In genomic region chr6:118618676-118619377, GRCh38 we compare ENCODE assay signal across 8 cellular contexts. TPM values are rescaled to one million over a fixed set of nuclear protein-coding genes. Genes with fewer than 3 reads are reported as not detected.
A peak's percentile ranks its signal among the peaks of the same experiment; 100 is the strongest.
DNase-seq lines count a peak whose midpoint lies in the region; ATAC-seq, FAIRE-seq and TF ChIP-seq lines count a peak whose summit lies in the region.

No MANE protein-coding gene starts in this region.

- peak; percentile 10 for DNase-seq in SIG-M5 treated with dmso at 0.1 percent for 504 hours (lab: John Stamatoyannopoulos, UW; ENCODE audit: unreplicated experiment)
- no peak for DNase-seq in SIG-M5 (lab: John Stamatoyannopoulos, UW)
- peak; percentile 24 for DNase-seq in NCI-H2029 (lab: John Stamatoyannopoulos, UW)
- DNase-seq in activated CD8-positive, alpha-beta memory T cell treated with anti-CD3 and anti-CD28 coated beads for 1 hour (ENCODE audit: extremely low read depth in 1 of 2, low read depth in 1 of 2) = peak; percentile 35 to 44
- peak; percentile 21 to 85 for DNase-seq in H1 (ENCODE audit: low read depth in 1 of 2, low spot score in 2 of 2)
- DNase-seq in midbrain (lab: John Stamatoyannopoulos, UW) = peak; percentile 63
- DNase-seq in stimulated activated CD8-positive, alpha-beta memory T cell treated with anti-CD3 and anti-CD28 coated beads, Interleukin-4, amount 100 ng/mL, for 48 hours = peak; percentile 78

- no peaks in the 10 kb centered on the region for H3K4me1 ChIP-seq in H1 (replicated peaks in 1 of 4; ENCODE audit: control insufficient read depth in 3 of 4, insufficient read depth in 4 of 4, low read length in 3 of 4)

- no peak overlapping the region for H2BK20ac ChIP-seq in H1 (ENCODE audit: low read length)

- no peak for TF ChIP-seq EP300 in H1 (IDR thresholded peaks at IDR 0.05; ENCODE audit: borderline replicate concordance in 1 of 2, low read depth in 2 of 2, low read length in 2 of 2)

- no peaks in the 10 kb centered on the region for H3K23me2 ChIP-seq in H1 (ENCODE audit: low read depth, low read length)

- no peaks in the 10 kb centered on the region; the same call in 1 of the 2 replicates for H3K79me1 ChIP-seq in H1 (ENCODE audit: low read depth, low read length)

- no peak overlapping the region for H4K91ac ChIP-seq in H1 (replicated peaks; ENCODE audit: insufficient read length, low read length)

- peak; percentile 57 for FAIRE-seq in H1 (lab: Jason Lieb, UNC)

- H3K9me3 ChIP-seq in H1 (ENCODE audit: insufficient read depth in 2 of 2, low read depth in 1 of 2, low read length in 1 of 2) = no peaks in the 10 kb centered on the region

- no peak for TF ChIP-seq POLR2A in H1 (IDR thresholded peaks at IDR 0.05; ENCODE audit: control extremely low read depth in 1 of 2, low read depth in 2 of 2, low read length in 2 of 2)

- no peak overlapping the region for H4K5ac ChIP-seq in H1 (ENCODE audit: insufficient read length, low read depth, low read length)

- peak; percentile 80 to 98 (median 91) for TF ChIP-seq CTCF in H1 (IDR thresholded peaks at IDR 0.05; ENCODE audit: control extremely low read depth in 1 of 3, insufficient read depth in 1 of 3, low read depth in 1 of 3, low read length in 3 of 3)

- CTCF ChIA-PET in H1 (lab: Charles Lee; ENCODE audit: partially characterized antibody) = interaction anchor here (0.5 to 1.0 kb wide), 16 partner anchors 10 to 1169 kb away, joined by 3 to 5 read pairs (median 3); no protein-coding TSS in a partner anchor

- no peaks in the 10 kb centered on the region for H4K20me1 ChIP-seq in H1 (replicated peaks in 1 of 2; ENCODE audit: control insufficient read depth in 1 of 2, insufficient read depth in 2 of 2, low read length in 2 of 2)

- no peak overlapping the region for H3K18ac ChIP-seq in H1 (ENCODE audit: extremely low read depth, low read length)

- no peaks in the 10 kb centered on the region for H3K36me3 ChIP-seq in H1 (ENCODE audit: control insufficient read depth in 2 of 4, insufficient read depth in 4 of 4, low read length in 3 of 4)

- 63% methylated on average over 15 of the region's 15 CpGs; no CpG with 5 or more reads in 1 of the 2 experiments for WGBS in H1 (ENCODE audit: extremely low coverage in 1 of 2, insufficient coverage in 1 of 2, insufficient read length in 1 of 2, insufficient replicate concordance in 2 of 2, low coverage in 1 of 2, low lambda C conversion rate in 2 of 2, missing lambda C conversion rate in 1 of 2), 2 experiments

- POLR2A ChIA-PET in H1 (lab: Charles Lee; ENCODE audit: partially characterized antibody) = no interaction called here

- no peak overlapping the region for H2BK12ac ChIP-seq in H1 (ENCODE audit: low read depth, low read length)

- H3K23ac ChIP-seq in H1 (ENCODE audit: insufficient read length) = no peak overlapping the region

- H3K56ac ChIP-seq in H1 (replicated peaks; ENCODE audit: insufficient read length, low read depth, low read length) = no peak overlapping the region

- no peak overlapping the region for H2BK5ac ChIP-seq in H1 (ENCODE audit: low read depth, low read length)

- H3K9ac ChIP-seq in H1 (replicated peaks in 1 of 4; ENCODE audit: extremely low read depth in 1 of 4, low read depth in 3 of 4, low read length in 3 of 4) = no peak overlapping the region

- no peaks in the 10 kb centered on the region for H3K27me3 ChIP-seq in H1 (replicated peaks in 1 of 4; ENCODE audit: control insufficient read depth in 3 of 4, extremely low read depth in 1 of 4, insufficient read depth in 3 of 4, low read length in 3 of 4)

- H3K14ac ChIP-seq in H1 (ENCODE audit: insufficient read length) = no peak overlapping the region

- TF ChIP-seq RAD21 in H1 (IDR thresholded peaks at IDR 0.05 in 1 of 2, conservative IDR thresholded peaks at IDR 0.05 in 1 of 2; ENCODE audit: low read depth in 2 of 2, low read length in 2 of 2) = peak; percentile 88 to 89

- no peak overlapping the region for H2AK5ac ChIP-seq in H1 (ENCODE audit: low read depth, low read length)

- H4K8ac ChIP-seq in H1 (ENCODE audit: extremely low read depth, insufficient read depth, low read length) = no peak overlapping the region

- no peak overlapping the region for H3K4me2 ChIP-seq in H1 (ENCODE audit: insufficient read depth in 1 of 2, low read depth in 2 of 2, low read length in 2 of 2)

- H3K79me2 ChIP-seq in H1 (ENCODE audit: control insufficient read depth in 1 of 2, insufficient read depth in 2 of 2, low read length in 2 of 2) = no peaks in the 10 kb centered on the region

- no peak overlapping the region for H2BK15ac ChIP-seq in H1 (ENCODE audit: low read length)

- peak; percentile 93 for ATAC-seq in HG02852 (IDR thresholded peaks at IDR 0.05; ENCODE audit: unreplicated experiment)

- H2BK120ac ChIP-seq in H1 (replicated peaks; ENCODE audit: low read depth, low read length) = no peak overlapping the region

- no peak overlapping the region for H3K27ac ChIP-seq in H1 (ENCODE audit: low read depth, low read length)

- no peak overlapping the region for H2AFZ ChIP-seq in H1 (ENCODE audit: low read length)

- no peak overlapping the region for H3K4me3 ChIP-seq in H1 (ENCODE audit: extremely low read depth in 1 of 4, insufficient read depth in 2 of 4, low read depth in 3 of 4, low read length in 4 of 4)

- no peak overlapping the region for H3K4ac ChIP-seq in H1 (replicated peaks; ENCODE audit: insufficient read length, low read depth, low read length)

TF ChIP-seq in H1, 55 proteins besides CTCF, POLR2A, EP300 and RAD21:
- no peak for TF ChIP-seq SIX5 (IDR thresholded peaks at IDR 0.05; ENCODE audit: low read depth, low read length)
- TF ChIP-seq SIN3A (conservative IDR thresholded peaks at IDR 0.05 in 1 of 2, IDR thresholded peaks at IDR 0.05 in 1 of 2; ENCODE audit: low read depth in 1 of 2, low read length in 2 of 2) = no peak
- no peak for TF ChIP-seq MAFK (IDR thresholded peaks at IDR 0.05; ENCODE audit: low read depth, low read length)
- TF ChIP-seq SUZ12 (IDR thresholded peaks at IDR 0.05; ENCODE audit: low read length) = no peak
- no peak for TF ChIP-seq SAP30 (IDR thresholded peaks at IDR 0.05; ENCODE audit: insufficient read depth, insufficient replicate concordance, low read length)
- TF ChIP-seq POU5F1 (IDR thresholded peaks at IDR 0.05; ENCODE audit: low read depth, low read length) = no peak
- TF ChIP-seq CBX5 (IDR thresholded peaks at IDR 0.05; ENCODE audit: low read depth, low read length) = no peak
- TF ChIP-seq HDAC6 (IDR thresholded peaks at IDR 0.05; ENCODE audit: low read depth, low read length) = no peak
- no peak for TF ChIP-seq TAF7 (optimal IDR thresholded peaks at IDR 0.05; ENCODE audit: borderline replicate concordance, low read depth, low read length)
- TF ChIP-seq NANOG (IDR thresholded peaks at IDR 0.05; ENCODE audit: insufficient read depth, low read depth, low read length, poor library complexity, severe bottlenecking) = no peak
- TF ChIP-seq SRF (IDR thresholded peaks at IDR 0.05; ENCODE audit: low read depth, low read length) = no peak
- TF ChIP-seq USF2 (IDR thresholded peaks at IDR 0.05; ENCODE audit: low read length) = no peak
- no peak for TF ChIP-seq CTBP2 (IDR thresholded peaks at IDR 0.05; ENCODE audit: borderline replicate concordance, insufficient read depth, insufficient read length, low read length)
- no peak for TF ChIP-seq ATF2 (IDR thresholded peaks at IDR 0.05; ENCODE audit: low read length)

RNA-seq across cellular contexts. Expression of gene CEP85L, which starts 32.6 kb away (rescaled TPM):
- total RNA-seq in H1 (2021; fragmentation: NEBNext Ultra II Directional; extraction: Animal tissue kit (Norgen Biotek cat#: 25700)) = 25.7 and 27.6 TPM in 2 replicates
- polyA plus RNA-seq in H1 (2011; rRNA removed) = 3.2 and 3.8 TPM in 2 replicates
- polyA plus RNA-seq in H1 (2011; cell fraction: cytosol; rRNA removed) = 5.6 TPM
- 5.4 TPM for polyA plus RNA-seq in H1 (2011; cell fraction: nucleus; rRNA removed)
- 7.6 to 15.2 TPM (median 10.4 TPM) in 4 replicates for polyA plus RNA-seq in H1 (2012, experiment 1 of 2)
- polyA plus RNA-seq in H1 (2012, experiment 2 of 2) = 0.59 TPM
- polyA plus RNA-seq in H1 (2013, experiment 1 of 2) = 4.2 TPM
- 3.8 TPM for polyA plus RNA-seq in H1 (2013, experiment 2 of 2)
- polyA minus RNA-seq in H1 (2011; rRNA and poly(A)+ RNA removed) = 65.6 and 86.8 TPM in 2 replicates
- polyA minus RNA-seq in H1 (2011; cell fraction: cytosol; rRNA and poly(A)+ RNA removed) = 26.3 TPM
- 154 TPM for polyA minus RNA-seq in H1 (2011; cell fraction: nucleus; rRNA and poly(A)+ RNA removed)
